Comparison of ENCODE assay signal across 8 cellular contexts in genomic region chr20:53622247-53623114, GRCh38. TPM values are rescaled to one million over a fixed set of nuclear protein-coding genes. Genes with fewer than 3 reads are reported as not detected.
DNase-seq lines count a peak whose midpoint lies in the region; ATAC-seq and TF ChIP-seq lines count a peak whose summit lies in the region.

No MANE protein-coding gene starts in this region.

- no peaks in the 10 kb centered on the region for H3K36me3 Mint-ChIP-seq in CD8-positive, alpha-beta T cell
- H3K36me3 Mint-ChIP-seq in type B pancreatic cell, result no peaks in the 10 kb centered on the region

- H3K27ac Mint-ChIP-seq in CD8-positive, alpha-beta T cell, result peak overlapping the region; percentile 94
- peak overlapping the region; percentile 98 for H3K27ac Mint-ChIP-seq in type B pancreatic cell

- WGBS in right lobe of liver (ENCODE audit: insufficient coverage, low coverage, low lambda C conversion rate, missing lambda C conversion rate), result 21% methylated on average over 7 of the region's 7 CpGs

- H3K9me3 ChIP-seq in CD8-positive, alpha-beta T cell (ENCODE audit: low read length), result no peaks in the 10 kb centered on the region
- H3K9me3 ChIP-seq in ascending aorta (no peaks in the 10 kb centered on the region), right lobe of liver (no peaks in the 10 kb centered on the region)

- TF ChIP-seq POLR2A in right lobe of liver (IDR thresholded peaks at IDR 0.05), result no peak

- CTCF ChIA-PET in CD8-positive, alpha-beta T cell (lab: Charles Lee), result interaction anchor here (0.6 to 2.2 kb wide), 13 partner anchors 9 to 315 kb away, joined by 3 to 6 read pairs (median 4); no protein-coding TSS in a partner anchor

- H3K4me1 ChIP-seq in CD8-positive, alpha-beta T cell (ENCODE audit: insufficient read depth, low read length), result peaks cover 37% of the 10 kb centered on the region
- peaks cover 12 to 22% of the 10 kb centered on the region in 2 donors for H3K4me1 ChIP-seq in ascending aorta
- H3K4me1 ChIP-seq in right lobe of liver, result peaks cover 0 to 36% (median 7%) of the 10 kb centered on the region in 4 donors

- no peak for DNase-seq in CD8-positive, alpha-beta T cell
- DNase-seq in Kasumi-1 (lab: John Stamatoyannopoulos, UW) (peak; percentile 82 to 89), ascending aorta (ENCODE audit: low spot score in 2 of 2) (peak in 1 of 2 donors; percentile 44), right lobe of liver (peak in 1 of 3 donors; percentile 21), type B pancreatic cell (ENCODE audit: extremely low spot score, unreplicated experiment) (no peak), globus pallidus (ENCODE audit: low spot score) (no peak)
- no peak for DNase-seq in stimulated activated naive CD4-positive, alpha-beta T cell treated with Interleukin-2 at 50 U/mL for 16 hours (lab: John Stamatoyannopoulos, UW)

- no peak for ATAC-seq in CD8-positive, alpha-beta T cell
- ATAC-seq in right lobe of liver, result peak; percentile 5 to 46 (median 24)
- no peak for ATAC-seq in HG03442 (IDR thresholded peaks at IDR 0.05; ENCODE audit: unreplicated experiment)

- no peak overlapping the region for H3K4me3 ChIP-seq in CD8-positive, alpha-beta T cell (ENCODE audit: low read depth, low read length)
- H3K4me3 ChIP-seq in ascending aorta (no peak overlapping the region), right lobe of liver (no peak overlapping the region)

- H3K4me1 Mint-ChIP-seq in CD8-positive, alpha-beta T cell (ENCODE audit: low read depth), result peaks cover 40% of the 10 kb centered on the region
- H3K4me1 Mint-ChIP-seq in type B pancreatic cell (ENCODE audit: unreplicated experiment), result peaks cover 35% of the 10 kb centered on the region

- intact Hi-C loops in CD8-positive, alpha-beta T cell (cut with DNase I, micrococcal nuclease), result no loop called here
- intact Hi-C loops in ascending aorta (cut with DNase I) (loop anchor here (1.0 to 5.0 kb wide), 3 partner anchors 28 to 40 kb away; no protein-coding TSS in a partner anchor), right lobe of liver (cut with DNase I) (no loop called here)

- H3K27me3 ChIP-seq in CD8-positive, alpha-beta T cell (ENCODE audit: insufficient read depth, low read length), result no peaks in the 10 kb centered on the region
- H3K27me3 ChIP-seq in ascending aorta (no peaks in the 10 kb centered on the region), right lobe of liver (no peaks in the 10 kb centered on the region)

- H3K27me3 Mint-ChIP-seq in CD8-positive, alpha-beta T cell (ENCODE audit: low read depth), result no peaks in the 10 kb centered on the region
- no peaks in the 10 kb centered on the region for H3K27me3 Mint-ChIP-seq in type B pancreatic cell

- no peak for TF ChIP-seq CTCF in CD8-positive, alpha-beta T cell (IDR thresholded peaks at IDR 0.05)
- TF ChIP-seq CTCF in ascending aorta (IDR thresholded peaks at IDR 0.05), result no peak
- TF ChIP-seq CTCF in right lobe of liver (IDR thresholded peaks at IDR 0.05), result no peak
- no peak for TF ChIP-seq CTCF in type B pancreatic cell (conservative IDR thresholded peaks at IDR 0.05)

- H3K9me3 Mint-ChIP-seq in CD8-positive, alpha-beta T cell, result no peaks in the 10 kb centered on the region
- H3K9me3 Mint-ChIP-seq in type B pancreatic cell, result no peaks in the 10 kb centered on the region

- peak overlapping the region; percentile 80 for H3K4me3 Mint-ChIP-seq in CD8-positive, alpha-beta T cell
- peak overlapping the region; percentile 87 for H3K4me3 Mint-ChIP-seq in type B pancreatic cell

- POLR2A ChIA-PET in CD8-positive, alpha-beta T cell (lab: Charles Lee), result interaction anchor here (0.6 to 4.8 kb wide), 12 partner anchors 10 to 328 kb away, joined by 3 to 53 read pairs (median 4); no protein-coding TSS in a partner anchor

- H3K36me3 ChIP-seq in CD8-positive, alpha-beta T cell (ENCODE audit: insufficient read depth, low read length), result no peaks in the 10 kb centered on the region
- H3K36me3 ChIP-seq in ascending aorta (no peaks in the 10 kb centered on the region), right lobe of liver (no peaks in the 10 kb centered on the region)

- peak overlapping the region; percentile 6 for H3K27ac ChIP-seq in CD8-positive, alpha-beta T cell (ENCODE audit: low read depth, low read length)
- H3K27ac ChIP-seq in ascending aorta, result peak overlapping the region; percentile 86 to 94
- H3K27ac ChIP-seq in right lobe of liver, result peak overlapping the region; percentile 85 to 97 (median 90)

RNA-seq across cellular contexts. Expression of gene ZNF217, which starts 28.8 kb away (rescaled TPM):
- 10 to 100 TPM; 71.8 to 79.9 TPM for total RNA-seq in CD8-positive, alpha-beta T cell
- 8.9 TPM for total RNA-seq in ascending aorta
- 10 to 100 TPM; 11.3 to 27.1 (median 15.8) TPM for total RNA-seq in right lobe of liver
- total RNA-seq in type B pancreatic cell (ENCODE audit: low replicate concordance), result 32.8 and 78.1 TPM in 2 replicates

Comparison
In these comparisons a context has a peak if more than half of its experiments do, and no peak if none do; other contexts are left out.
1. ATAC-seq: peak in right lobe of liver (4 of 4); none in CD8-positive, alpha-beta T cell (single experiment) and HG03442 (single experiment).
2. DNase-seq: peak in Kasumi-1 (2 of 2); none in CD8-positive, alpha-beta T cell (0 of 7), type B pancreatic cell (single experiment), stimulated activated naive CD4-positive, alpha-beta T cell treated with Interleukin-2 at 50 U/mL for 16 hours (single experiment) and globus pallidus (single experiment).
3. H3K27ac ChIP-seq: peak in every context shown above with its lines; median percentile 90 in ascending aorta; 90 in right lobe of liver; 6 in CD8-positive, alpha-beta T cell.